1 cellular context compared by ENCODE assay signal in the genomic region with DNA sequence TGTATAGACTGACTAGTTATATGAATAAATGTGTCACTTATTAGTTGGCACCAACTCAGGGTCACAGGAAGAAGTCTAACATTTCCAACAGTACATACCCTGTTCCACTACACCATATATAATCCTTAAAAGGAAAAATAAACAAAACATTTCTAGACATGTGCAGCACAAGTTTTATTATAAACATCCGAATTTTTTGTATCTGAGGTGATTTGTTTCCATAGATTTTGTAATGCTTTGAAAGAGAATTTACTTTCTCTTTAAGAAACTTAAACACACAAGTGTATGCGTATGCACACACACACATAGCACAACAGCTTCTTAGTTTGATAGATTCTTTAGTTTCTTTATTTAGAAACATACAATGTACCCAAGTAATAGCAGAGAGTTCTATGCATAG.
TF ChIP-seq lines count a peak whose summit lies in the region.

No MANE protein-coding gene starts in this region.

TF ChIP-seq in GM23338, 12 proteins besides CTCF, POLR2A, EP300 and RAD21 (continued from another document):
- TF ChIP-seq, protein P1, sequence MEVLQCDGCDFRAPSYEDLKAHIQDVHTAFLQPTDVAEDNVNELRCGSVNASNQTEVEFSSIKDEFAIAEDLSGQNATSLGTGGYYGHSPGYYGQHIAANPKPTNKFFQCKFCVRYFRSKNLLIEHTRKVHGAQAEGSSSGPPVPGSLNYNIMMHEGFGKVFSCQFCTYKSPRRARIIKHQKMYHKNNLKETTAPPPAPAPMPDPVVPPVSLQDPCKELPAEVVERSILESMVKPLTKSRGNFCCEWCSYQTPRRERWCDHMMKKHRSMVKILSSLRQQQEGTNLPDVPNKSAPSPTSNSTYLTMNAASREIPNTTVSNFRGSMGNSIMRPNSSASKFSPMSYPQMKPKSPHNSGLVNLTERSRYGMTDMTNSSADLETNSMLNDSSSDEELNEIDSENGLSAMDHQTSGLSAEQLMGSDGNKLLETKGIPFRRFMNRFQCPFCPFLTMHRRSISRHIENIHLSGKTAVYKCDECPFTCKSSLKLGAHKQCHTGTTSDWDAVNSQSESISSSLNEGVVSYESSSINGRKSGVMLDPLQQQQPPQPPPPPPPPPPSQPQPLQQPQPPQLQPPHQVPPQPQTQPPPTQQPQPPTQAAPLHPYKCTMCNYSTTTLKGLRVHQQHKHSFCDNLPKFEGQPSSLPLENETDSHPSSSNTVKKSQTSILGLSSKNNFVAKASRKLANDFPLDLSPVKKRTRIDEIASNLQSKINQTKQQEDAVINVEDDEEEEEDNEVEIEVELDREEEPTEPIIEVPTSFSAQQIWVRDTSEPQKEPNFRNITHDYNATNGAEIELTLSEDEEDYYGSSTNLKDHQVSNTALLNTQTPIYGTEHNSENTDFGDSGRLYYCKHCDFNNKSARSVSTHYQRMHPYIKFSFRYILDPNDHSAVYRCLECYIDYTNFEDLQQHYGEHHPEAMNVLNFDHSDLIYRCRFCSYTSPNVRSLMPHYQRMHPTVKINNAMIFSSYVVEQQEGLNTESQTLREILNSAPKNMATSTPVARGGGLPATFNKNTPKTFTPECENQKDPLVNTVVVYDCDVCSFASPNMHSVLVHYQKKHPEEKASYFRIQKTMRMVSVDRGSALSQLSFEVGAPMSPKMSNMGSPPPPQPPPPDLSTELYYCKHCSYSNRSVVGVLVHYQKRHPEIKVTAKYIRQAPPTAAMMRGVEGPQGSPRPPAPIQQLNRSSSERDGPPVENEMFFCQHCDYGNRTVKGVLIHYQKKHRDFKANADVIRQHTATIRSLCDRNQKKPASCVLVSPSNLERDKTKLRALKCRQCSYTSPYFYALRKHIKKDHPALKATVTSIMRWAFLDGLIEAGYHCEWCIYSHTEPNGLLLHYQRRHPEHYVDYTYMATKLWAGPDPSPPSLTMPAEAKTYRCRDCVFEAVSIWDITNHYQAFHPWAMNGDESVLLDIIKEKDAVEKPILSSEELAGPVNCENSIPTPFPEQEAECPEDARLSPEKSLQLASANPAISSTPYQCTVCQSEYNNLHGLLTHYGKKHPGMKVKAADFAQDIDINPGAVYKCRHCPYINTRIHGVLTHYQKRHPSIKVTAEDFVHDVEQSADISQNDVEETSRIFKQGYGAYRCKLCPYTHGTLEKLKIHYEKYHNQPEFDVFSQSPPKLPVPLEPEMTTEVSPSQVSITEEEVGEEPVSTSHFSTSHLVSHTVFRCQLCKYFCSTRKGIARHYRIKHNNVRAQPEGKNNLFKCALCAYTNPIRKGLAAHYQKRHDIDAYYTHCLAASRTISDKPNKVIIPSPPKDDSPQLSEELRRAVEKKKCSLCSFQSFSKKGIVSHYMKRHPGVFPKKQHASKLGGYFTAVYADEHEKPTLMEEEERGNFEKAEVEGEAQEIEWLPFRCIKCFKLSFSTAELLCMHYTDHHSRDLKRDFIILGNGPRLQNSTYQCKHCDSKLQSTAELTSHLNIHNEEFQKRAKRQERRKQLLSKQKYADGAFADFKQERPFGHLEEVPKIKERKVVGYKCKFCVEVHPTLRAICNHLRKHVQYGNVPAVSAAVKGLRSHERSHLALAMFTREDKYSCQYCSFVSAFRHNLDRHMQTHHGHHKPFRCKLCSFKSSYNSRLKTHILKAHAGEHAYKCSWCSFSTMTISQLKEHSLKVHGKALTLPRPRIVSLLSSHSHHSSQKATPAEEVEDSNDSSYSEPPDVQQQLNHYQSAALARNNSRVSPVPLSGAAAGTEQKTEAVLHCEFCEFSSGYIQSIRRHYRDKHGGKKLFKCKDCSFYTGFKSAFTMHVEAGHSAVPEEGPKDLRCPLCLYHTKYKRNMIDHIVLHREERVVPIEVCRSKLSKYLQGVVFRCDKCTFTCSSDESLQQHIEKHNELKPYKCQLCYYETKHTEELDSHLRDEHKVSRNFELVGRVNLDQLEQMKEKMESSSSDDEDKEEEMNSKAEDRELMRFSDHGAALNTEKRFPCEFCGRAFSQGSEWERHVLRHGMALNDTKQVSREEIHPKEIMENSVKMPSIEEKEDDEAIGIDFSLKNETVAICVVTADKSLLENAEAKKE (CRISPR knock-in tag; IDR thresholded peaks at IDR 0.05) = no peak
- TF ChIP-seq REST (IDR thresholded peaks at IDR 0.05; ENCODE audit: unreplicated experiment) = no peak
- no peak for TF ChIP-seq ZNF114 (CRISPR knock-in tag; IDR thresholded peaks at IDR 0.05)
